ENCODE assay signal across 8 cellular contexts in genomic region chr2:235669983-235670962, GRCh38.
DNase-seq lines count a peak whose midpoint lies in the region; ATAC-seq, FAIRE-seq and TF ChIP-seq lines count a peak whose summit lies in the region.

No MANE protein-coding gene starts in this region.

- TF ChIP-seq POLR2A in body of pancreas (IDR thresholded peaks at IDR 0.05): no peak
- no peak for TF ChIP-seq POLR2A in H54 (IDR thresholded peaks at IDR 0.05; ENCODE audit: low read depth, low read length)

- FAIRE-seq in H54 (lab: Jason Lieb, UNC): no peak

- peak; percentile 76 for TF ChIP-seq CTCF in 22Rv1 (IDR thresholded peaks at IDR 0.05)
- TF ChIP-seq CTCF in body of pancreas (IDR thresholded peaks at IDR 0.05): peak in 2 of 7 experiments; percentile 23 to 30

- intact Hi-C loops in body of pancreas (cut with DNase I): no loop called here
- intact Hi-C loops in sciatic nerve (cut with DNase I): loop anchor here (5.0 kb wide), 1 partner anchor 73 kb away; no protein-coding TSS in a partner anchor

- H3K27ac ChIP-seq in 22Rv1 (no peak overlapping the region), HUES6 (ENCODE audit: low read depth, low read length) (no peak overlapping the region), body of pancreas (no peak overlapping the region)

- H3K27me3 ChIP-seq in HUES6 (ENCODE audit: control insufficient read depth, insufficient read depth, low read length) (peaks cover 25% of the 10 kb centered on the region), body of pancreas (no peaks in the 10 kb centered on the region)

- H3K4me1 ChIP-seq in HUES6 (ENCODE audit: control insufficient read depth, insufficient read depth, low read length) (peaks cover 42% of the 10 kb centered on the region), body of pancreas (peaks cover 32% of the 10 kb centered on the region)

- DNase-seq in body of pancreas (peak; percentile 26 to 43 (median 35)), sciatic nerve (ENCODE audit: low spot score) (peak; percentile 80), H54 (ENCODE audit: insufficient read length, low spot score) (no peak)
- DNase-seq in activated effector memory CD4-positive, alpha-beta T cell treated with Interleukin-2 at 50 U/mL for 16 hours: no peak

- H3K4me3 ChIP-seq in HUES6 (ENCODE audit: low read depth, low read length) (peak overlapping the region; percentile 69), body of pancreas (no peak overlapping the region), iPS-11a (ENCODE audit: low read depth, low read length) (peak overlapping the region; percentile 40)

- 12% methylated on average over 124 of the region's 148 CpGs; no CpG with 5 or more reads in 1 of the 2 donors for WGBS in body of pancreas, 2 donors

- no peaks in the 10 kb centered on the region for H3K9me3 ChIP-seq in HUES6 (ENCODE audit: control insufficient read depth, insufficient read depth, low read depth, low read length)
- no peaks in the 10 kb centered on the region for H3K9me3 ChIP-seq in body of pancreas

- peak; percentile 24 for ATAC-seq in body of pancreas
- ATAC-seq in sciatic nerve: peak; percentile 78
- ATAC-seq in HG02885 (IDR thresholded peaks at IDR 0.05; ENCODE audit: poor library complexity, unreplicated experiment): no peak

- no peaks in the 10 kb centered on the region for H3K36me3 ChIP-seq in HUES6 (ENCODE audit: control insufficient read depth, insufficient read depth, low read length)
- H3K36me3 ChIP-seq in body of pancreas (replicated peaks in 1 of 2; ENCODE audit: insufficient read depth in 1 of 2, low read depth in 2 of 2): no peaks in the 10 kb centered on the region

- peak overlapping the region; percentile 50 for H3K9ac ChIP-seq in HUES6 (ENCODE audit: low read length)

Comparison
In these comparisons a context has a peak if more than half of its experiments do, and no peak if none do; other contexts are left out.
1. H3K4me3 ChIP-seq: peak in HUES6 (single experiment) and iPS-11a (single experiment); none in body of pancreas (0 of 2).
2. DNase-seq: peak in body of pancreas (4 of 4) and sciatic nerve (single experiment); none in H54 (single experiment) and activated effector memory CD4-positive, alpha-beta T cell treated with Interleukin-2 at 50 U/mL for 16 hours (single experiment).